In the genomic region with DNA sequence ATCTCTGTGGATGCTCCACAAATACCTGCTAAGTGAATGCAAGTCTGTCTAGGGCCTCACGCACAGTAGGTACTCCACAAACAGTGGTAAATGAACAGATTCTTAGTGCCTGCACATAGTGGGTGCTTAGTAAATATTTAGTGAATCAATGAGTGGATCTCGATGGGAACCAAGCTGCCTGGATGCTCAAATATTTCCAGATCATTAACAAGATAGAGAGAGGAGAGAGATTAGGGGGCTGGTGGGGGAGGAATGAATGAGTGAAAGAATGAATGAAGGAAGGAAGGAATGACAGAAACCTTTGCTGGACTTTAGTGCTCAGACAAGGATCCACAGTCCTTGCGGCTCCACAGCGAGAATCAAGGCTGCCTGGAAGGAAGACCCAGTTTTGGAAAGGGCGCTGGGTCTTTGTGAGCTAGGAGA, we compare ENCODE assay signal across 1 cellular context.
TF ChIP-seq lines count a peak whose summit lies in the region.

No MANE protein-coding gene starts in this region.

TF ChIP-seq in H1, 55 proteins besides CTCF, POLR2A, EP300 and RAD21 (continued from another document):
- TF ChIP-seq SUZ12 (IDR thresholded peaks at IDR 0.05; ENCODE audit: low read length) = no peak
- TF ChIP-seq RXRA (IDR thresholded peaks at IDR 0.05; ENCODE audit: insufficient read depth, low read depth, low read length) = no peak
- TF ChIP-seq BCL11A (IDR thresholded peaks at IDR 0.05; ENCODE audit: low read depth in 2 of 2, low read length in 2 of 2) = no peak
- no peak for TF ChIP-seq HDAC2 (IDR thresholded peaks at IDR 0.05; ENCODE audit: borderline replicate concordance in 1 of 2, low read depth in 2 of 2, low read length in 2 of 2)
- TF ChIP-seq ATF3 (IDR thresholded peaks at IDR 0.05; ENCODE audit: insufficient read depth, low read depth, low read length) = no peak
- TF ChIP-seq SRF (IDR thresholded peaks at IDR 0.05; ENCODE audit: low read depth, low read length) = no peak
- no peak for TF ChIP-seq SP4 (IDR thresholded peaks at IDR 0.05; ENCODE audit: low read length)
- TF ChIP-seq TBP (IDR thresholded peaks at IDR 0.05; ENCODE audit: low read depth, low read length) = no peak
- no peak for TF ChIP-seq USF2 (IDR thresholded peaks at IDR 0.05; ENCODE audit: low read length)
- TF ChIP-seq KDM1A (IDR thresholded peaks at IDR 0.05; ENCODE audit: borderline replicate concordance, low read length) = no peak
- no peak for TF ChIP-seq PHF8 (conservative IDR thresholded peaks at IDR 0.05; ENCODE audit: low read depth, low read length)
- TF ChIP-seq JUN (IDR thresholded peaks at IDR 0.05; ENCODE audit: low read depth, low read length) = no peak
- no peak for TF ChIP-seq RNF2 (IDR thresholded peaks at IDR 0.05; ENCODE audit: borderline replicate concordance, low read depth, low read length, missing control alignments, poor library complexity, severe bottlenecking)
- TF ChIP-seq ASH2L (IDR thresholded peaks at IDR 0.05; ENCODE audit: low read length) = no peak
- no peak for TF ChIP-seq CHD1 (IDR thresholded peaks at IDR 0.05; ENCODE audit: low read depth, low read length)
- TF ChIP-seq EGR1 (IDR thresholded peaks at IDR 0.05; ENCODE audit: borderline replicate concordance, low read depth, low read length) = no peak
- no peak for TF ChIP-seq JUND (IDR thresholded peaks at IDR 0.05; ENCODE audit: low read length)
- TF ChIP-seq SAP30 (IDR thresholded peaks at IDR 0.05; ENCODE audit: insufficient read depth, insufficient replicate concordance, low read length) = no peak
- TF ChIP-seq HDAC6 (IDR thresholded peaks at IDR 0.05; ENCODE audit: low read depth, low read length) = no peak
